ENCODE assay signal across 16 cellular contexts in genomic region chr1:63622847-63623566, GRCh38. TPM values are rescaled to one million over a fixed set of nuclear protein-coding genes. Genes with fewer than 3 reads are reported as not detected.
DNase-seq lines count a peak whose midpoint lies in the region; ATAC-seq, FAIRE-seq and TF ChIP-seq lines count a peak whose summit lies in the region.
"Had no signal": no experiment of that assay in that cellular context is flagged by ENCODE, and none has a peak within 500 bp of the region (broad histone marks: within the 10 kb centered on the region; RNA-seq: fewer than 3 reads in every experiment).

No MANE protein-coding gene starts in this region.

- no peak overlapping the region for H4K91ac ChIP-seq in mesenchymal stem cell (ENCODE audit: low read length)

- no peak for DNase-seq in GM12891 (ENCODE audit: insufficient read length, low spot score)
- DNase-seq in NCI-H510A treated with DMSO at 0.1 percent for 48 hours (lab: John Stamatoyannopoulos, UW): peak; percentile 53
- DNase-seq in iPS-NIHi7 (ENCODE audit: extremely low spot score): peak; percentile 24
- no peak for DNase-seq in activated T-cell treated with anti-CD3 and anti-CD28 coated beads, Interleukin-2, amount 50 U/mL, for 4 hours
- DNase-seq in inferior parietal cortex (ENCODE audit: extremely low spot score): no peak
- no peak for DNase-seq in mesenchymal stem cell
- DNase-seq in NCI-H1048 (lab: John Stamatoyannopoulos, UW): no peak
- DNase-seq: foreskin keratinocyte; NCI-H187 treated with DMSO at 0.1 percent for 48 hours; PC-3; stimulated activated naive CD8-positive, alpha-beta T cell treated with anti-CD3 and anti-CD28 coated beads, Interleukin-15, amount 100 ng/mL, for 72 hours had no signal

- H3K4me1 ChIP-seq in HEK293 (ENCODE audit: control insufficient read depth, insufficient read depth, low read length) (no peaks in the 10 kb centered on the region), mesenchymal stem cell (ENCODE audit: control insufficient read depth, insufficient read depth, low read depth, low read length) (no peaks in the 10 kb centered on the region)
- H3K4me1 ChIP-seq: foreskin keratinocyte had no signal

- no peak overlapping the region for H3K9ac ChIP-seq in mesenchymal stem cell (ENCODE audit: low read length)

- H3K27me3 ChIP-seq in mesenchymal stem cell (ENCODE audit: control insufficient read depth in 1 of 2, insufficient read depth in 1 of 2, low read length in 2 of 2): no peaks in the 10 kb centered on the region
- H3K27me3 ChIP-seq: foreskin keratinocyte had no signal

- no peak overlapping the region for H3K4me3 ChIP-seq in HEK293 (ENCODE audit: low read depth, low read length)
- H3K4me3 ChIP-seq in mesenchymal stem cell (ENCODE audit: insufficient read depth in 1 of 2, low read depth in 1 of 2, low read length in 2 of 2): no peak overlapping the region

- no peak overlapping the region for H3K4me3 Mint-ChIP-seq in activated T-cell treated with anti-CD3 and anti-CD28 coated beads, Interleukin-2, amount 50 U/mL, for 4 hours
- H3K4me3 Mint-ChIP-seq: B cell; stimulated activated naive CD8-positive, alpha-beta T cell treated with anti-CD3 and anti-CD28 coated beads, Interleukin-15, amount 100 ng/mL, for 72 hours had no signal

- H2BK12ac ChIP-seq in mesenchymal stem cell (ENCODE audit: low read length in 2 of 2): no peak overlapping the region

- no peak overlapping the region for H2AFZ ChIP-seq in mesenchymal stem cell (ENCODE audit: low read depth, low read length)

- no peak overlapping the region for H2BK5ac ChIP-seq in mesenchymal stem cell (ENCODE audit: low read depth, low read length, poor library complexity, severe bottlenecking)

- H3K4me2 ChIP-seq in mesenchymal stem cell (ENCODE audit: low read length, poor library complexity, severe bottlenecking): no peak overlapping the region

- no peak overlapping the region for H3K4ac ChIP-seq in mesenchymal stem cell (ENCODE audit: low read depth in 1 of 2, low read length in 2 of 2)

- H3K36me3 ChIP-seq in HEK293 (ENCODE audit: control insufficient read depth in 2 of 2, insufficient read depth in 1 of 2, low read length in 2 of 2) (no peaks in the 10 kb centered on the region), mesenchymal stem cell (ENCODE audit: control insufficient read depth in 1 of 2, insufficient read depth in 2 of 2, low read depth in 1 of 2, low read length in 2 of 2) (no peaks in the 10 kb centered on the region)

- peak; percentile 77 for FAIRE-seq in GM12891 (lab: Jason Lieb, UNC)
- FAIRE-seq: bronchial epithelial cell, keratinocyte had no signal

- POLR2A ChIA-PET in HEK293 (lab: Yijun Ruan, JAX): no interaction called here

- 88% methylated on average over 6 of the region's 7 CpGs for WGBS in mesenchymal stem cell

- TF ChIP-seq POLR2A in GM12891 (IDR thresholded peaks at IDR 0.05; ENCODE audit: low read depth, low read length): no peak

- H3K18ac ChIP-seq in mesenchymal stem cell (ENCODE audit: low read depth in 1 of 2, low read length in 2 of 2): no peak overlapping the region

- no peak overlapping the region for H2AK5ac ChIP-seq in mesenchymal stem cell (ENCODE audit: low read length, severe bottlenecking)

- peaks cover 8% of the 10 kb centered on the region for H3K4me1 Mint-ChIP-seq in activated T-cell treated with anti-CD3 and anti-CD28 coated beads, Interleukin-2, amount 50 U/mL, for 4 hours (ENCODE audit: low read depth)
- H3K4me1 Mint-ChIP-seq: B cell had no signal

- H2BK15ac ChIP-seq in mesenchymal stem cell (ENCODE audit: low read depth, poor library complexity, severe bottlenecking): no peak overlapping the region

- H3K9me3 ChIP-seq in HEK293 (ENCODE audit: control insufficient read depth, insufficient read depth, low read depth, low read length) (no peaks in the 10 kb centered on the region), mesenchymal stem cell (ENCODE audit: control insufficient read depth, low read length) (no peaks in the 10 kb centered on the region)

- H2BK120ac ChIP-seq in mesenchymal stem cell (ENCODE audit: low read depth, low read length): no peak overlapping the region

- H4K8ac ChIP-seq in mesenchymal stem cell (ENCODE audit: low read length): no peak overlapping the region

- no peaks in the 10 kb centered on the region for H3K27me3 Mint-ChIP-seq in activated T-cell treated with anti-CD3 and anti-CD28 coated beads, Interleukin-2, amount 50 U/mL, for 4 hours (ENCODE audit: low read depth)
- H3K27me3 Mint-ChIP-seq: B cell; stimulated activated naive CD8-positive, alpha-beta T cell treated with anti-CD3 and anti-CD28 coated beads, Interleukin-15, amount 100 ng/mL, for 72 hours had no signal

- TF ChIP-seq CTCF in HEK293 (tag by site-specific recombination; IDR thresholded peaks at IDR 0.05): no peak

- peaks cover 2% of the 10 kb centered on the region for H3K36me3 Mint-ChIP-seq in activated T-cell treated with anti-CD3 and anti-CD28 coated beads, Interleukin-2, amount 50 U/mL, for 4 hours (ENCODE audit: insufficient read depth)

- no peak for ATAC-seq in activated T-cell treated with anti-CD3 and anti-CD28 coated beads, Interleukin-2, amount 50 U/mL, for 4 hours
- ATAC-seq: foreskin keratinocyte; PC-3; sciatic nerve; stimulated activated naive CD8-positive, alpha-beta T cell treated with anti-CD3 and anti-CD28 coated beads, Interleukin-15, amount 100 ng/mL, for 72 hours had no signal

- no peaks in the 10 kb centered on the region for H3K9me3 Mint-ChIP-seq in activated T-cell treated with anti-CD3 and anti-CD28 coated beads, Interleukin-2, amount 50 U/mL, for 4 hours
- H3K9me3 Mint-ChIP-seq: stimulated activated naive CD8-positive, alpha-beta T cell treated with anti-CD3 and anti-CD28 coated beads, Interleukin-15, amount 100 ng/mL, for 72 hours had no signal

- CTCF ChIA-PET in HEK293 (lab: Yijun Ruan, JAX): interaction anchor here (0.7 to 1.9 kb wide), 5 partner anchors 9 to 624 kb away, joined by 3 to 11 read pairs (median 4); no protein-coding TSS in a partner anchor

- no peak overlapping the region for H3K27ac ChIP-seq in HEK293 (ENCODE audit: extremely low read depth, low read depth, low read length)
- H3K27ac ChIP-seq in mesenchymal stem cell (ENCODE audit: low read length, poor library complexity, severe bottlenecking): no peak overlapping the region
- H3K27ac ChIP-seq: foreskin keratinocyte had no signal

- H3K79me1 ChIP-seq in mesenchymal stem cell (replicated peaks; ENCODE audit: low read length, poor library complexity, severe bottlenecking): peaks cover 33% of the 10 kb centered on the region

- H3K23ac ChIP-seq in mesenchymal stem cell (ENCODE audit: low read length in 2 of 2): no peak overlapping the region

- peak overlapping the region in 1 of 2 experiments; percentile 7 for H3K14ac ChIP-seq in mesenchymal stem cell (ENCODE audit: low read length in 2 of 2)

TF ChIP-seq in GM12891, 5 proteins besides CTCF, POLR2A, EP300 and RAD21:
- TF ChIP-seq POU2F2 (IDR thresholded peaks at IDR 0.05; ENCODE audit: low read depth, low read length): no peak
- TF ChIP-seq TAF1 (IDR thresholded peaks at IDR 0.05; ENCODE audit: low read depth, low read length): no peak
- no peak for TF ChIP-seq POLR2AphosphoS5 (IDR thresholded peaks at IDR 0.05; ENCODE audit: low read depth, low read length)
- no peak for TF ChIP-seq SPI1 (IDR thresholded peaks at IDR 0.05; ENCODE audit: low read depth, low read length)
- no peak for TF ChIP-seq PAX5 (IDR thresholded peaks at IDR 0.05; ENCODE audit: insufficient read depth, low read length, severe bottlenecking)

TF ChIP-seq in HEK293, 187 proteins besides CTCF, POLR2A, EP300 and RAD21:
- TF ChIP-seq ZIC2 (tag by site-specific recombination; IDR thresholded peaks at IDR 0.05): no peak
- peak; percentile 50 for TF ChIP-seq ZFHX2 (tag by site-specific recombination; conservative IDR thresholded peaks at IDR 0.05)
- TF ChIP-seq ZBTB11 (tag by site-specific recombination; conservative IDR thresholded peaks at IDR 0.05; ENCODE audit: low read depth): no peak

RNA-seq across cellular contexts. Expression of gene PGM1, which starts 29.8 kb away (rescaled TPM):
- 50.0 TPM for polyA plus RNA-seq in GM12891 (2012; ENCODE audit: low read depth, missing spikeins)
- total RNA-seq in activated T-cell treated with anti-CD3 and anti-CD28 coated beads, Interleukin-2, amount 50 U/mL, for 4 hours: 10 to 100 TPM; 21.0 to 25.6 (median 23.8) TPM
- 22.1 TPM for polyA plus RNA-seq in mesenchymal stem cell (2013, experiment 1 of 2)
- 21.4 TPM for polyA plus RNA-seq in mesenchymal stem cell (2013, experiment 2 of 2)

Comparison
In these comparisons a context has a peak if more than half of its experiments do, and no peak if none do; other contexts are left out.
1. DNase-seq: peak in NCI-H510A treated with DMSO at 0.1 percent for 48 hours (single experiment) and iPS-NIHi7 (single experiment); none in GM12891 (single experiment), activated T-cell treated with anti-CD3 and anti-CD28 coated beads, Interleukin-2, amount 50 U/mL, for 4 hours (single experiment), inferior parietal cortex (single experiment), mesenchymal stem cell (single experiment) and NCI-H1048 (single experiment).